30 cellular contexts compared by ENCODE assay signal in genomic region chr15:57583282-57583681, GRCh38. TPM values are rescaled to one million over a fixed set of nuclear protein-coding genes. Genes with fewer than 3 reads are reported as not detected.
"Had no signal": no experiment of that assay in that cellular context is flagged by ENCODE, and none has a peak within 500 bp of the region (broad histone marks: within the 10 kb centered on the region; RNA-seq: fewer than 3 reads in every experiment).

No MANE protein-coding gene starts in this region.

- H3K27ac ChIP-seq: ascending aorta, breast epithelium, coronary artery, esophagus muscularis mucosa, foreskin keratinocyte, gastrocnemius medialis, heart left ventricle had no signal

- DNase-seq: activated CD4-positive, alpha-beta memory T cell treated with anti-CD3 and anti-CD28 coated beads, Interleukin-2, amount 10 ng/mL, durations not matched to agents 7 days and 5 days; activated CD4-positive, alpha-beta T cell treated with anti-CD3 and anti-CD28 coated beads for 36 hours; activated CD4-positive, alpha-beta T cell treated with anti-CD3 and anti-CD28 coated beads, Interleukin-2, amount 10 ng/mL, durations not matched to agents 24 days and 14 days; activated CD4-positive, alpha-beta T cell treated with anti-CD3 and anti-CD28 coated beads, Interleukin-2, amount 50 U/mL, for 4 hours; activated CD4-positive, CD25-positive, alpha-beta regulatory T cell; activated CD4-positive, CD25-positive, alpha-beta regulatory T cell treated with anti-CD3 and anti-CD28 coated beads, Interleukin-2, amount 50 U/mL, for 72 hours; activated CD8-positive, alpha-beta memory T cell treated with anti-CD3 and anti-CD28 coated beads, Interleukin-2, amount 50 U/mL, for 48 hours; activated gamma-delta T cell; activated naive CD4-positive, alpha-beta T cell; activated naive CD4-positive, alpha-beta T cell treated with anti-CD3 and anti-CD28 coated beads, Interleukin-2, amount 10 ng/mL, durations not matched to agents 7 days and 5 days; activated naive CD8-positive, alpha-beta T cell treated with anti-CD3 and anti-CD28 coated beads, Interleukin-2, amount 10 ng/mL, durations not matched to agents 7 days and 5 days; activated T-cell treated with anti-CD3 and anti-CD28 coated beads for 4 hours; activated T-cell treated with anti-CD3 and anti-CD28 coated beads, Interleukin-2, amount 50 U/mL, for 24 hours; activated T-cell treated with anti-CD3 and anti-CD28 coated beads, Interleukin-2, amount 50 U/mL, for 72 hours; dermis blood vessel endothelial cell; effector CD4-positive, alpha-beta T cell; effector memory CD8-positive, alpha-beta T cell; erythroblast; foreskin keratinocyte; gastrocnemius medialis; glutamatergic neuron; heart left ventricle; T-helper 2 cell had no signal

- H3K36me3 ChIP-seq: ascending aorta, breast epithelium, esophagus muscularis mucosa, gastrocnemius medialis, heart left ventricle had no signal

- H3K4me3 ChIP-seq: ascending aorta, breast epithelium, coronary artery, esophagus muscularis mucosa, gastrocnemius medialis, heart left ventricle had no signal

- H3K27me3 ChIP-seq: ascending aorta, breast epithelium, esophagus muscularis mucosa, gastrocnemius medialis, heart left ventricle had no signal

- H3K4me1 Mint-ChIP-seq: brain had no signal

- H3K36me3 Mint-ChIP-seq: brain had no signal

- H3K9me3 ChIP-seq: ascending aorta, gastrocnemius medialis had no signal

- ATAC-seq: activated CD4-positive, alpha-beta T cell treated with anti-CD3 and anti-CD28 coated beads for 36 hours; activated naive CD4-positive, alpha-beta T cell treated with anti-CD3 and anti-CD28 coated beads, Interleukin-2, amount 50 U/mL, for 72 hours; activated T-cell treated with anti-CD3 and anti-CD28 coated beads, Interleukin-2, amount 50 U/mL, for 72 hours; effector memory CD8-positive, alpha-beta T cell; foreskin keratinocyte; gastrocnemius medialis; heart left ventricle had no signal

- H3K27ac Mint-ChIP-seq: activated CD4-positive, alpha-beta memory T cell treated with anti-CD3 and anti-CD28 coated beads, Interleukin-2, amount 10 ng/mL, durations not matched to agents 7 days and 5 days; activated CD4-positive, alpha-beta T cell treated with anti-CD3 and anti-CD28 coated beads for 36 hours; activated CD4-positive, alpha-beta T cell treated with anti-CD3 and anti-CD28 coated beads, Interleukin-2, amount 10 ng/mL, durations not matched to agents 24 days and 14 days; activated naive CD4-positive, alpha-beta T cell treated with anti-CD3 and anti-CD28 coated beads, Interleukin-2, amount 10 ng/mL, durations not matched to agents 7 days and 5 days; activated naive CD4-positive, alpha-beta T cell treated with anti-CD3 and anti-CD28 coated beads, Interleukin-2, amount 50 U/mL, for 72 hours; activated naive CD8-positive, alpha-beta T cell treated with anti-CD3 and anti-CD28 coated beads, Interleukin-2, amount 10 ng/mL, durations not matched to agents 7 days and 5 days; activated T-cell treated with anti-CD3 and anti-CD28 coated beads, Interleukin-2, amount 50 U/mL, for 24 hours; activated T-cell treated with anti-CD3 and anti-CD28 coated beads, Interleukin-2, amount 50 U/mL, for 72 hours; brain; effector memory CD8-positive, alpha-beta T cell had no signal

- H3K4me1 ChIP-seq: ascending aorta, breast epithelium, gastrocnemius medialis had no signal

- H3K4me3 Mint-ChIP-seq: activated CD4-positive, alpha-beta memory T cell treated with anti-CD3 and anti-CD28 coated beads, Interleukin-2, amount 10 ng/mL, durations not matched to agents 7 days and 5 days; activated CD4-positive, alpha-beta T cell treated with anti-CD3 and anti-CD28 coated beads for 36 hours; activated CD4-positive, alpha-beta T cell treated with anti-CD3 and anti-CD28 coated beads, Interleukin-2, amount 10 ng/mL, durations not matched to agents 24 days and 14 days; activated naive CD4-positive, alpha-beta T cell treated with anti-CD3 and anti-CD28 coated beads, Interleukin-2, amount 10 ng/mL, durations not matched to agents 7 days and 5 days; activated naive CD8-positive, alpha-beta T cell treated with anti-CD3 and anti-CD28 coated beads, Interleukin-2, amount 10 ng/mL, durations not matched to agents 7 days and 5 days; activated T-cell treated with anti-CD3 and anti-CD28 coated beads, Interleukin-2, amount 50 U/mL, for 24 hours; activated T-cell treated with anti-CD3 and anti-CD28 coated beads, Interleukin-2, amount 50 U/mL, for 72 hours; brain; central memory CD8-positive, alpha-beta T cell; effector memory CD8-positive, alpha-beta T cell had no signal

RNA-seq across cellular contexts. Expression of gene MYZAP, which starts 8.4 kb away (rescaled TPM):
- total RNA-seq: activated CD4-positive, alpha-beta T cell treated with anti-CD3 and anti-CD28 coated beads, Interleukin-2, amount 10 ng/mL, durations not matched to agents 24 days and 14 days; activated naive CD8-positive, alpha-beta T cell treated with anti-CD3 and anti-CD28 coated beads, Interleukin-2, amount 10 ng/mL, durations not matched to agents 7 days and 5 days had no signal
